1 cellular context compared by ENCODE assay signal in the genomic region with DNA sequence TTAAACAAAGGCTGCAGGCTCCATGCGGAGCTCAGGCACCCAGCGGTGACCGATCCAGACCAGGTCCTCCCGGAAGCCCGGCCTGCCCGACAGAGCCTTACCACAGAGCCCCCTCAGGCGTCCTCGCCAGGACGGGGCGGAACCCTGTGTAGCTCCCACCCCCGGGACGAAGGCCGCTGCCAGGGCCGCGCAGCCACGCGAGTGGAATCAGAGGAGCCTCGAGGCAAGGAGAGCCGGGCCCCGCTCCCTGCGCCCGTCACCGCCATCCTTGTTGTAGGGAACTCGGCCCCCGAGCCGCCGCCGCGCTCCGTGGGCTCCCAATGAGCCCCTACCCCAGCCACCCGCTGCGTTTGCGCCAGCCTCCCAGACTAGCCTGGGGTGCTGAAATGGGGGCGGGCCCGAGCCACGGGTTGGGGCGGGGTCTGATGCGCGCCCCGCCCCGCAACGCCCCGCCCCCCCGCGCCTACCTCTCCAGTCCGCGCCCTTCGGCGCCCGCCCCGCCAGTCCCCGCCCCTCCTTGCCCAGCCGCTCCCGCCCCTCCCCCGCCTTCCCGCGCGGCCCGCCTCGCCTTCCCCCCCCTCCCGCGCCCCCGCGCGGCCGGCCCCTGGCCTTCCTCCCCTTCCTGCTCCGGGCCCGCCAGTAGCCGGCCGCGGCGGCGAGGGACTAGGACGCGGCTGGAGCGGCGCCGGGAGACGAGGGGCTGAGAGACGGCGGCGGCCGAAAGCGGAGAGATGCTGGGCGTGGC.
A peak's percentile ranks its signal among the peaks of the same experiment; 100 is the strongest.
TF ChIP-seq lines count a peak whose summit lies in the region.

A gene with protein sequence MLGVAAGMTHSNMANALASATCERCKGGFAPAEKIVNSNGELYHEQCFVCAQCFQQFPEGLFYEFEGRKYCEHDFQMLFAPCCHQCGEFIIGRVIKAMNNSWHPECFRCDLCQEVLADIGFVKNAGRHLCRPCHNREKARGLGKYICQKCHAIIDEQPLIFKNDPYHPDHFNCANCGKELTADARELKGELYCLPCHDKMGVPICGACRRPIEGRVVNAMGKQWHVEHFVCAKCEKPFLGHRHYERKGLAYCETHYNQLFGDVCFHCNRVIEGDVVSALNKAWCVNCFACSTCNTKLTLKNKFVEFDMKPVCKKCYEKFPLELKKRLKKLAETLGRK (plus strand): TSS at position 639 of the 745 bp plus-strand sequence. CDS start 93 bp downstream, at position 732.

TF ChIP-seq in SK-N-SH, 30 proteins besides CTCF, POLR2A, EP300 and RAD21 (continued from another document):
- TF ChIP-seq, protein P1, sequence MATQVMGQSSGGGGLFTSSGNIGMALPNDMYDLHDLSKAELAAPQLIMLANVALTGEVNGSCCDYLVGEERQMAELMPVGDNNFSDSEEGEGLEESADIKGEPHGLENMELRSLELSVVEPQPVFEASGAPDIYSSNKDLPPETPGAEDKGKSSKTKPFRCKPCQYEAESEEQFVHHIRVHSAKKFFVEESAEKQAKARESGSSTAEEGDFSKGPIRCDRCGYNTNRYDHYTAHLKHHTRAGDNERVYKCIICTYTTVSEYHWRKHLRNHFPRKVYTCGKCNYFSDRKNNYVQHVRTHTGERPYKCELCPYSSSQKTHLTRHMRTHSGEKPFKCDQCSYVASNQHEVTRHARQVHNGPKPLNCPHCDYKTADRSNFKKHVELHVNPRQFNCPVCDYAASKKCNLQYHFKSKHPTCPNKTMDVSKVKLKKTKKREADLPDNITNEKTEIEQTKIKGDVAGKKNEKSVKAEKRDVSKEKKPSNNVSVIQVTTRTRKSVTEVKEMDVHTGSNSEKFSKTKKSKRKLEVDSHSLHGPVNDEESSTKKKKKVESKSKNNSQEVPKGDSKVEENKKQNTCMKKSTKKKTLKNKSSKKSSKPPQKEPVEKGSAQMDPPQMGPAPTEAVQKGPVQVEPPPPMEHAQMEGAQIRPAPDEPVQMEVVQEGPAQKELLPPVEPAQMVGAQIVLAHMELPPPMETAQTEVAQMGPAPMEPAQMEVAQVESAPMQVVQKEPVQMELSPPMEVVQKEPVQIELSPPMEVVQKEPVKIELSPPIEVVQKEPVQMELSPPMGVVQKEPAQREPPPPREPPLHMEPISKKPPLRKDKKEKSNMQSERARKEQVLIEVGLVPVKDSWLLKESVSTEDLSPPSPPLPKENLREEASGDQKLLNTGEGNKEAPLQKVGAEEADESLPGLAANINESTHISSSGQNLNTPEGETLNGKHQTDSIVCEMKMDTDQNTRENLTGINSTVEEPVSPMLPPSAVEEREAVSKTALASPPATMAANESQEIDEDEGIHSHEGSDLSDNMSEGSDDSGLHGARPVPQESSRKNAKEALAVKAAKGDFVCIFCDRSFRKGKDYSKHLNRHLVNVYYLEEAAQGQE (IDR thresholded peaks at IDR 0.05; ENCODE audit: low read depth, low read length), result peak; percentile 52
- TF ChIP-seq, protein P2, sequence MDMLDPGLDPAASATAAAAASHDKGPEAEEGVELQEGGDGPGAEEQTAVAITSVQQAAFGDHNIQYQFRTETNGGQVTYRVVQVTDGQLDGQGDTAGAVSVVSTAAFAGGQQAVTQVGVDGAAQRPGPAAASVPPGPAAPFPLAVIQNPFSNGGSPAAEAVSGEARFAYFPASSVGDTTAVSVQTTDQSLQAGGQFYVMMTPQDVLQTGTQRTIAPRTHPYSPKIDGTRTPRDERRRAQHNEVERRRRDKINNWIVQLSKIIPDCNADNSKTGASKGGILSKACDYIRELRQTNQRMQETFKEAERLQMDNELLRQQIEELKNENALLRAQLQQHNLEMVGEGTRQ (IDR thresholded peaks at IDR 0.05; ENCODE audit: borderline replicate concordance, low read depth, low read length), result no peak
- no peak for TF ChIP-seq FOSL2 (IDR thresholded peaks at IDR 0.05; ENCODE audit: borderline replicate concordance, low read depth)
- TF ChIP-seq FOXJ3 (CRISPR knock-in tag; IDR thresholded peaks at IDR 0.05), result no peak; the same call in 1 of the 2 replicates
- TF ChIP-seq TCF12 (IDR thresholded peaks at IDR 0.05), result no peak
- TF ChIP-seq SIN3A (IDR thresholded peaks at IDR 0.05; ENCODE audit: borderline replicate concordance, low read depth, low read length), result no peak
- peak; percentile 16; the same call in 1 of the 2 replicates for TF ChIP-seq NRF1 (IDR thresholded peaks at IDR 0.05; ENCODE audit: low read depth, low read length)
- TF ChIP-seq SMC3 (IDR thresholded peaks at IDR 0.05; ENCODE audit: low read depth, low read length), result no peak
- TF ChIP-seq, protein P3, sequence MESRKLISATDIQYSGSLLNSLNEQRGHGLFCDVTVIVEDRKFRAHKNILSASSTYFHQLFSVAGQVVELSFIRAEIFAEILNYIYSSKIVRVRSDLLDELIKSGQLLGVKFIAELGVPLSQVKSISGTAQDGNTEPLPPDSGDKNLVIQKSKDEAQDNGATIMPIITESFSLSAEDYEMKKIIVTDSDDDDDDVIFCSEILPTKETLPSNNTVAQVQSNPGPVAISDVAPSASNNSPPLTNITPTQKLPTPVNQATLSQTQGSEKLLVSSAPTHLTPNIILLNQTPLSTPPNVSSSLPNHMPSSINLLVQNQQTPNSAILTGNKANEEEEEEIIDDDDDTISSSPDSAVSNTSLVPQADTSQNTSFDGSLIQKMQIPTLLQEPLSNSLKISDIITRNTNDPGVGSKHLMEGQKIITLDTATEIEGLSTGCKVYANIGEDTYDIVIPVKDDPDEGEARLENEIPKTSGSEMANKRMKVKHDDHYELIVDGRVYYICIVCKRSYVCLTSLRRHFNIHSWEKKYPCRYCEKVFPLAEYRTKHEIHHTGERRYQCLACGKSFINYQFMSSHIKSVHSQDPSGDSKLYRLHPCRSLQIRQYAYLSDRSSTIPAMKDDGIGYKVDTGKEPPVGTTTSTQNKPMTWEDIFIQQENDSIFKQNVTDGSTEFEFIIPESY (IDR thresholded peaks at IDR 0.05; ENCODE audit: borderline replicate concordance, low read depth), result no peak
- TF ChIP-seq FOXM1 (IDR thresholded peaks at IDR 0.05; ENCODE audit: low read depth), result no peak
- no peak for TF ChIP-seq RXRA (IDR thresholded peaks at IDR 0.05; ENCODE audit: borderline replicate concordance, low read depth)
- TF ChIP-seq MXI1 (IDR thresholded peaks at IDR 0.05; ENCODE audit: low read depth, low read length), result peak; percentile 48; the same call in 1 of the 2 replicates
- TF ChIP-seq GABPA (IDR thresholded peaks at IDR 0.05; ENCODE audit: low read depth), result no peak; the same call in 1 of the 2 replicates
- TF ChIP-seq, protein P4, sequence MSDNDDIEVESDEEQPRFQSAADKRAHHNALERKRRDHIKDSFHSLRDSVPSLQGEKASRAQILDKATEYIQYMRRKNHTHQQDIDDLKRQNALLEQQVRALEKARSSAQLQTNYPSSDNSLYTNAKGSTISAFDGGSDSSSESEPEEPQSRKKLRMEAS (IDR thresholded peaks at IDR 0.05; ENCODE audit: low read depth), result peak; percentile 73
- TF ChIP-seq TEAD4 (IDR thresholded peaks at IDR 0.05; ENCODE audit: borderline replicate concordance, insufficient read depth), result no peak
- TF ChIP-seq, protein P5, sequence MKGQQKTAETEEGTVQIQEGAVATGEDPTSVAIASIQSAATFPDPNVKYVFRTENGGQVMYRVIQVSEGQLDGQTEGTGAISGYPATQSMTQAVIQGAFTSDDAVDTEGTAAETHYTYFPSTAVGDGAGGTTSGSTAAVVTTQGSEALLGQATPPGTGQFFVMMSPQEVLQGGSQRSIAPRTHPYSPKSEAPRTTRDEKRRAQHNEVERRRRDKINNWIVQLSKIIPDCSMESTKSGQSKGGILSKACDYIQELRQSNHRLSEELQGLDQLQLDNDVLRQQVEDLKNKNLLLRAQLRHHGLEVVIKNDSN (IDR thresholded peaks at IDR 0.05; ENCODE audit: borderline replicate concordance, low read depth), result no peak
- TF ChIP-seq CHD2 (IDR thresholded peaks at IDR 0.05; ENCODE audit: low read length, partially characterized antibody), result peak; percentile 6
TF ChIP-seq in SK-N-SH: peak in this region for 8.
